Comparison of ENCODE assay signal across 18 cellular contexts in the genomic region with DNA sequence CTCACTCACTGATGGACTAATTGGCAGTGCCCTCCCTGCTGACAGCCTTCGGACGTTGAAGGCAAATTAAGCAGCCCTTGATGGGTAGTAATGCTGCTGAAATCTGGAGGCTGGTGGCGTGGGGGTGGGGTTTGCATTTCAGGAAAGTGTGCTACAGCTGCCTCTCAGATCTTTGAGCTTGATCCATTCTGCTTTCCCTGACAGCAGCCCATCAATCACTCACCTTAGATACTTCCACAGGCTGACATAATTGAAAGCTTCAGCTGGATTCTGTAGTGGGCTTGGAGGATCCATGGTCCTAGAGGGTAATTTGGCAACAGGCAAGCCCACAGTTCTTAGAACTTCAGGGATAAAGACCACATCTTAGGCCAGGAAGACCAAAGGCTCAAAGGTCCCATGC.
A peak's percentile ranks its signal among the peaks of the same experiment; 100 is the strongest.
DNase-seq lines count a peak whose midpoint lies in the region; TF ChIP-seq lines count a peak whose summit lies in the region.
"Had no signal": no experiment of that assay in that cellular context is flagged by ENCODE, and none has a peak within 500 bp of the region (broad histone marks: within the 10 kb centered on the region; RNA-seq: fewer than 3 reads in every experiment).

No MANE protein-coding gene starts in this region.

- H3K27ac ChIP-seq in WERI-Rb-1, result no peak overlapping the region
- H3K27ac ChIP-seq: BLaER1, C4-2B had no signal

- CTCF ChIA-PET in activated CD4-positive, alpha-beta T cell treated with anti-CD3 and anti-CD28 coated beads, Interleukin-2, amount 10 ng/mL, durations not matched to agents 7 days and 5 days (lab: Charles Lee), result no interaction called here

- peaks cover 0 to 25% (median 4%) of the 10 kb centered on the region in 6 donors for H3K9me3 Mint-ChIP-seq in immature natural killer cell
- peaks cover 3% of the 10 kb centered on the region for H3K9me3 Mint-ChIP-seq in activated CD4-positive, alpha-beta T cell treated with anti-CD3 and anti-CD28 coated beads, Interleukin-2, amount 10 ng/mL, durations not matched to agents 7 days and 5 days

- H3K9me3 ChIP-seq in WERI-Rb-1 (ENCODE audit: severe bottlenecking), result peaks cover 2% of the 10 kb centered on the region
- H3K9me3 ChIP-seq: HAP-1 had no signal

- no peak for TF ChIP-seq CTCF in WERI-Rb-1 (IDR thresholded peaks at IDR 0.05; ENCODE audit: low read depth, low read length)

- H3K4me3 Mint-ChIP-seq in immature natural killer cell, result no peak overlapping the region
- H3K4me3 Mint-ChIP-seq in activated CD4-positive, alpha-beta T cell treated with anti-CD3 and anti-CD28 coated beads, Interleukin-2, amount 10 ng/mL, durations not matched to agents 7 days and 5 days, result no peak overlapping the region
- H3K4me3 Mint-ChIP-seq: B cell; CD4-positive, CD25-positive, alpha-beta regulatory T cell; CD8-positive, alpha-beta T cell had no signal

- in situ Hi-C loops in ACHN (cut with HindIII; ENCODE audit: low pct_ligation_motif_present, low pct_unique_long_range_greater_than_20kb, low sequenced_read_pairs), result no loop called here

- DNase-seq in NCI-H82 (lab: John Stamatoyannopoulos, UW) (peak; percentile 52), NCI-H82 treated with DMSO at 0.1 percent for 48 hours (lab: John Stamatoyannopoulos, UW; ENCODE audit: unreplicated experiment) (no peak), NCI-H2227 (lab: John Stamatoyannopoulos, UW; ENCODE audit: unreplicated experiment) (peak; percentile 35), WERI-Rb-1 (peak; percentile 20), retina (peak; percentile 49), ACHN (no peak), immature natural killer cell (no peak)
- DNase-seq in activated CD4-positive, alpha-beta T cell treated with anti-CD3 and anti-CD28 coated beads, Interleukin-2, amount 10 ng/mL, durations not matched to agents 7 days and 5 days, result no peak
- DNase-seq: Caco-2; CD4-positive, CD25-positive, alpha-beta regulatory T cell; CD8-positive, alpha-beta T cell; DMS153; DND-41; GOT3 had no signal

- peaks cover 4 to 27% (median 10%) of the 10 kb centered on the region in 3 donors for H3K27me3 Mint-ChIP-seq in immature natural killer cell (ENCODE audit: low read depth in 3 of 3)
- H3K27me3 Mint-ChIP-seq in activated CD4-positive, alpha-beta T cell treated with anti-CD3 and anti-CD28 coated beads, Interleukin-2, amount 10 ng/mL, durations not matched to agents 7 days and 5 days, result peaks cover 28% of the 10 kb centered on the region

- H3K36me3 ChIP-seq in WERI-Rb-1, result no peaks in the 10 kb centered on the region
- H3K36me3 ChIP-seq: BLaER1, HAP-1 had no signal

- peaks cover 0 to 2% of the 10 kb centered on the region in 2 donors for H3K4me1 Mint-ChIP-seq in immature natural killer cell
- H3K4me1 Mint-ChIP-seq in activated CD4-positive, alpha-beta T cell treated with anti-CD3 and anti-CD28 coated beads, Interleukin-2, amount 10 ng/mL, durations not matched to agents 7 days and 5 days, result no peaks in the 10 kb centered on the region
- H3K4me1 Mint-ChIP-seq: B cell; CD4-positive, CD25-positive, alpha-beta regulatory T cell had no signal

- H3K27me3 ChIP-seq in WERI-Rb-1 (ENCODE audit: insufficient read depth, low read depth, severe bottlenecking), result no peaks in the 10 kb centered on the region
- H3K27me3 ChIP-seq: BLaER1 had no signal

- no peak overlapping the region for H3K4me3 ChIP-seq in WERI-Rb-1 (ENCODE audit: low read depth, low read length)
- H3K4me3 ChIP-seq: BLaER1, HAP-1 had no signal

- H3K36me3 Mint-ChIP-seq in immature natural killer cell, result no peaks in the 10 kb centered on the region
- no peaks in the 10 kb centered on the region for H3K36me3 Mint-ChIP-seq in activated CD4-positive, alpha-beta T cell treated with anti-CD3 and anti-CD28 coated beads, Interleukin-2, amount 10 ng/mL, durations not matched to agents 7 days and 5 days (ENCODE audit: low read depth)
- H3K36me3 Mint-ChIP-seq: CD4-positive, CD25-positive, alpha-beta regulatory T cell; CD8-positive, alpha-beta T cell had no signal

- H3K27ac Mint-ChIP-seq in immature natural killer cell, result no peak overlapping the region
- H3K27ac Mint-ChIP-seq in activated CD4-positive, alpha-beta T cell treated with anti-CD3 and anti-CD28 coated beads, Interleukin-2, amount 10 ng/mL, durations not matched to agents 7 days and 5 days, result no peak overlapping the region
- H3K27ac Mint-ChIP-seq: B cell; CD4-positive, CD25-positive, alpha-beta regulatory T cell; CD8-positive, alpha-beta T cell had no signal

- POLR2A ChIA-PET in activated CD4-positive, alpha-beta T cell treated with anti-CD3 and anti-CD28 coated beads, Interleukin-2, amount 10 ng/mL, durations not matched to agents 7 days and 5 days (lab: Charles Lee), result no interaction called here

Comparison
In these comparisons a context has a peak if more than half of its experiments do, and no peak if none do; other contexts are left out.
1. DNase-seq: peak in NCI-H82 (single experiment), NCI-H2227 (single experiment), WERI-Rb-1 (single experiment) and retina (single experiment); none in NCI-H82 treated with DMSO at 0.1 percent for 48 hours (single experiment), ACHN (single experiment), immature natural killer cell (0 of 3) and activated CD4-positive, alpha-beta T cell treated with anti-CD3 and anti-CD28 coated beads, Interleukin-2, amount 10 ng/mL, durations not matched to agents 7 days and 5 days (single experiment).